Comparison of ENCODE assay signal across 15 cellular contexts in the genomic region with DNA sequence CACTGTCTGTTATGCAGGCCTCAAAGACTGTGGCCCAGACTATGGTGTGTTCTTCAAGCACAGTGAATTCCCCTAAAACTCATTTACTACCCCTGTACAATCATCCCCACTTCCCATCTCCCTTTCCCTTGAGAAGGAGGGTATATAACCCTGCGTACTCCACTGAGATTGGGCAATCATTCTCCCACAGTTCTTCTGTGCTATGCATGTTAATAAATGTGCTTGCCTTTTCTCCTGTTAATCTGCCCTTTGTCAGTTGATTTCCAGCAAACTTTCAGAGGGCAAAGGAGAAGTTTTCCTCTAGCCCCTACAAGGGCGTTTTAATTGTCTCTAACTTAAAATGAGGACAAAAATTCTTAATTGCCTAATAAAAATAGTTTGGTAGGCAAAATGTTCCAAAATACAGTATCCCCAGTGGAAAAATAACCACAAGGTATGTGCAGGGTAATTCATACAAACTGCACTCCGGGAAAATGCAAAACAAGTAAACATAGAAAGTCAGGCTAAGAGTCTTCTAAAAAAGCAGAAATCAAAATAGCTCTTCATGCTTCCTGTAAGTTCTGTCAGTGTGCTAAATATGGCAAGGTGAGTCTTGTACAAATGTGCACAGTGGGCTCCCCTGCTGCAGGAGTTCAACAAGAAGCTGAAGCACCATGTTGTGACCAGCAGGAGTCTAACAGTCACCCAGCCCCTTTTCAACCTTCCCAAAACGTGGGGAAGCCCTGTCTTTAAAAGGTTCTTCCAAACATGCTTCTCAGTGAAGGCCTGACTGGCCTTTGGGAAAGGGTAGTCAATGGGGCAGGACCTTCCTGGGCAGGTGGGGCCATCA. TPM values are rescaled to one million over a fixed set of nuclear protein-coding genes. Genes with fewer than 3 reads are reported as not detected.
DNase-seq lines count a peak whose midpoint lies in the region; ATAC-seq and TF ChIP-seq lines count a peak whose summit lies in the region.
"Had no signal": no experiment of that assay in that cellular context is flagged by ENCODE, and none has a peak within 500 bp of the region (broad histone marks: within the 10 kb centered on the region; RNA-seq: fewer than 3 reads in every experiment).

No MANE protein-coding gene starts in this region.

- H3K36me3 Mint-ChIP-seq in CD14-positive monocyte, result peaks cover 0 to 4% of the 10 kb centered on the region in 2 donors
- H3K36me3 Mint-ChIP-seq in activated naive CD8-positive, alpha-beta T cell treated with anti-CD3 and anti-CD28 coated beads, Interleukin-2, amount 50 U/mL, for 24 hours (ENCODE audit: low read depth), result peaks cover 40% of the 10 kb centered on the region
- H3K36me3 Mint-ChIP-seq in naive thymus-derived CD8-positive, alpha-beta T cell, result peaks cover 0 to 28% (median 13%) of the 10 kb centered on the region in 3 donors

- no peak overlapping the region for H3K4me3 Mint-ChIP-seq in CD14-positive monocyte
- peak overlapping the region; percentile 53 for H3K4me3 Mint-ChIP-seq in activated naive CD8-positive, alpha-beta T cell treated with anti-CD3 and anti-CD28 coated beads, Interleukin-2, amount 50 U/mL, for 24 hours
- H3K4me3 Mint-ChIP-seq in naive thymus-derived CD8-positive, alpha-beta T cell, result peak overlapping the region; percentile 27 to 99 (median 70)

- no peaks in the 10 kb centered on the region for H3K36me3 ChIP-seq in H7 (replicated peaks; ENCODE audit: control insufficient read depth, insufficient read depth, low read length)
- H3K36me3 ChIP-seq: gastrocnemius medialis, left ventricle myocardium inferior, thyroid gland had no signal

- peak overlapping the region in 6 of 7 donors; percentile 10 to 86 (median 66) for H3K27ac Mint-ChIP-seq in CD14-positive monocyte
- H3K27ac Mint-ChIP-seq in activated naive CD8-positive, alpha-beta T cell treated with anti-CD3 and anti-CD28 coated beads, Interleukin-2, amount 50 U/mL, for 24 hours, result peak overlapping the region; percentile 100
- peak overlapping the region; percentile 66 to 100 (median 90) for H3K27ac Mint-ChIP-seq in naive thymus-derived CD8-positive, alpha-beta T cell

- H3K4me3 ChIP-seq in H7 (ENCODE audit: insufficient read depth, low read depth, low read length), result no peak overlapping the region
- H3K4me3 ChIP-seq: gastrocnemius medialis, left ventricle myocardium inferior, thyroid gland had no signal

- intact Hi-C loops in CD14-positive monocyte (cut with micrococcal nuclease), result loop anchor here (5.0 to 10.0 kb wide), 2 partner anchors 58 to 61 kb away; no protein-coding TSS in a partner anchor

- ATAC-seq in activated naive CD8-positive, alpha-beta T cell treated with anti-CD3 and anti-CD28 coated beads, Interleukin-2, amount 50 U/mL, for 24 hours, result no peak
- peak in 1 of 2 donors; percentile 32 for ATAC-seq in naive thymus-derived CD8-positive, alpha-beta T cell
- no peak for ATAC-seq in GM19328 (IDR thresholded peaks at IDR 0.05; ENCODE audit: unreplicated experiment)
- no peak for ATAC-seq in HG02610 (IDR thresholded peaks at IDR 0.05; ENCODE audit: unreplicated experiment)
- ATAC-seq in HG03469 (IDR thresholded peaks at IDR 0.05; ENCODE audit: unreplicated experiment), result no peak
- ATAC-seq: gastrocnemius medialis had no signal

- no peak for TF ChIP-seq CTCF in CD14-positive monocyte (IDR thresholded peaks at IDR 0.05)

- POLR2A ChIA-PET in naive thymus-derived CD8-positive, alpha-beta T cell (lab: Charles Lee), result interaction anchor here (1.0 to 8.4 kb wide), 2 partner anchors 8 to 42 kb away, joined by 3 to 201 read pairs; a partner anchor contains a TSS

- peaks cover 0 to 6% (median 0%) of the 10 kb centered on the region in 3 donors for H3K27me3 Mint-ChIP-seq in CD14-positive monocyte (ENCODE audit: low read depth in 3 of 3)
- peaks cover 5% of the 10 kb centered on the region for H3K27me3 Mint-ChIP-seq in activated naive CD8-positive, alpha-beta T cell treated with anti-CD3 and anti-CD28 coated beads, Interleukin-2, amount 50 U/mL, for 24 hours
- no peaks in the 10 kb centered on the region for H3K27me3 Mint-ChIP-seq in naive thymus-derived CD8-positive, alpha-beta T cell

- H3K27me3 ChIP-seq in H7 (ENCODE audit: control insufficient read depth, insufficient read depth, low read length), result no peaks in the 10 kb centered on the region
- H3K27me3 ChIP-seq: thyroid gland had no signal

- peaks cover 0 to 4% (median 0%) of the 10 kb centered on the region in 7 donors for H3K9me3 Mint-ChIP-seq in CD14-positive monocyte
- H3K9me3 Mint-ChIP-seq in activated naive CD8-positive, alpha-beta T cell treated with anti-CD3 and anti-CD28 coated beads, Interleukin-2, amount 50 U/mL, for 24 hours, result peaks cover 4% of the 10 kb centered on the region
- no peaks in the 10 kb centered on the region for H3K9me3 Mint-ChIP-seq in naive thymus-derived CD8-positive, alpha-beta T cell

- peaks cover 49% of the 10 kb centered on the region for H3K4me1 Mint-ChIP-seq in CD14-positive monocyte
- peaks cover 95% of the 10 kb centered on the region for H3K4me1 Mint-ChIP-seq in activated naive CD8-positive, alpha-beta T cell treated with anti-CD3 and anti-CD28 coated beads, Interleukin-2, amount 50 U/mL, for 24 hours
- H3K4me1 Mint-ChIP-seq in naive thymus-derived CD8-positive, alpha-beta T cell, result peaks cover 53 to 97% (median 95%) of the 10 kb centered on the region in 4 donors

- no peak for DNase-seq in CD14-positive monocyte (ENCODE audit: low spot score)
- peak; percentile 18 for DNase-seq in H7
- no peak for DNase-seq in activated naive CD8-positive, alpha-beta T cell treated with anti-CD3 and anti-CD28 coated beads, Interleukin-2, amount 50 U/mL, for 24 hours
- DNase-seq in naive thymus-derived CD8-positive, alpha-beta T cell, result peak in 2 of 10 donors; percentile 33 to 38
- DNase-seq in DMS53 (lab: John Stamatoyannopoulos, UW), result no peak
- DNase-seq: Calu3, gastrocnemius medialis, left ventricle myocardium inferior, NCI-H1092 treated with DMSO at 0.1 percent for 48 hours, NCI-H82, SK-N-SH, thyroid gland had no signal

RNA-seq across cellular contexts. Expression of a gene that starts 10.2 kb away (rescaled TPM):
- polyA plus RNA-seq in CD14-positive monocyte, result under 1 TPM; 0.71 to 0.92 TPM
- total RNA-seq in H7 (2014; rRNA removed; shearing (Covaris generic)), result 1.4 and 2.0 TPM in 2 replicates
- total RNA-seq in naive thymus-derived CD8-positive, alpha-beta T cell, result 10 to 100 TPM; 55.2 to 59.1 TPM
- 10 to 100 TPM in 1 of 3 donors, 1 to 10 TPM in 2; 5.2 to 18.1 (median 5.9) TPM for polyA plus RNA-seq in naive thymus-derived CD8-positive, alpha-beta T cell
- polyA plus RNA-seq: SK-N-SH had no signal

Comparison
In these comparisons a context has a peak if more than half of its experiments do, and no peak if none do; other contexts are left out.
1. H3K4me3 Mint-ChIP-seq: peak in activated naive CD8-positive, alpha-beta T cell treated with anti-CD3 and anti-CD28 coated beads, Interleukin-2, amount 50 U/mL, for 24 hours (single experiment) and naive thymus-derived CD8-positive, alpha-beta T cell (10 of 10); none in CD14-positive monocyte (0 of 2).
2. RNA of a gene that starts 10.2 kb away (total RNA-seq): 55.2 to 59.1 TPM in naive thymus-derived CD8-positive, alpha-beta T cell; 1.4 to 2.0 TPM in H7; every median in the first group is over 10 times any median in the second.
3. Peak in every context shown above with its lines, with median percentiles within 50 percentile points of each other: H3K27ac Mint-ChIP-seq.